ENCODE assay signal across 29 cellular contexts in genomic region chr1:67566803-67567202, GRCh38.
DNase-seq lines count a peak whose midpoint lies in the region; TF ChIP-seq lines count a peak whose summit lies in the region.
"Had no signal": no experiment of that assay in that cellular context is flagged by ENCODE, and none has a peak within 500 bp of the region (broad histone marks: within the 10 kb centered on the region; RNA-seq: fewer than 3 reads in every experiment).

No MANE protein-coding gene starts in this region.

- DNase-seq in DMS 273 treated with DMSO at 0.1 percent for 48 hours (lab: John Stamatoyannopoulos, UW) = peak; percentile 73
- peak; percentile 62 for DNase-seq in NCI-H1694 treated with DMSO at 0.1 percent for 48 hours (lab: John Stamatoyannopoulos, UW)
- peak; percentile 44 to 76 for DNase-seq in SJCRH30
- DNase-seq in fibroblast of the aortic adventitia (ENCODE audit: low read depth) = peak; percentile 48
- no peak for DNase-seq in T-helper 9 cell
- DNase-seq in stimulated activated CD4-positive, alpha-beta T cell treated with anti-CD3 and anti-CD28 coated beads, Interleukin-2, amount 100 ng/mL, for 24 hours = no peak
- DNase-seq in stimulated activated CD4-positive, alpha-beta T cell treated with anti-CD3 and anti-CD28 coated beads, Interleukin-12 subunit alpha, Interleukin-12 subunit beta, amount 100 ng/mL, for 4 hours = no peak
- no peak for DNase-seq in stimulated activated naive CD4-positive, alpha-beta T cell (lab: John Stamatoyannopoulos, UW)
- DNase-seq: activated CD4-positive, alpha-beta T cell treated with anti-CD3 and anti-CD28 coated beads for 4 hours; activated naive CD8-positive, alpha-beta T cell treated with anti-CD3 and anti-CD28 coated beads, Interleukin-2, amount 50 U/mL, for 24 hours; activated T-cell treated with anti-CD3 and anti-CD28 coated beads, Interleukin-2, amount 50 U/mL, for 24 hours; body of pancreas; DMS79; head of caudate nucleus; kidney glomerular epithelial cell; lower lobe of right lung; NCI-H1048; NCI-H1930; NCI-H2227 treated with DMSO at 0.1 percent for 48 hours; NCI-H774; pancreas; spleen; stimulated activated CD4-positive, alpha-beta T cell treated with anti-CD3 and anti-CD28 coated beads, Interleukin-4, amount 100 ng/mL, for 1 hour; substantia nigra; T-helper 2 cell had no signal

- no peak overlapping the region for H3K27ac ChIP-seq in SJCRH30
- H3K27ac ChIP-seq: BLaER1, body of pancreas, HL-60, lower lobe of right lung, pancreas, right atrium auricular region, spleen had no signal

- H3K27me3 ChIP-seq in SJCRH30 = no peaks in the 10 kb centered on the region
- H3K27me3 ChIP-seq: BLaER1, body of pancreas, pancreas, right atrium auricular region, spleen had no signal

- TF ChIP-seq CTCF in fibroblast of the aortic adventitia (IDR thresholded peaks at IDR 0.05; ENCODE audit: insufficient read depth, low read length) = no peak

- H3K9me3 ChIP-seq in SJCRH30 (replicated peaks) = no peaks in the 10 kb centered on the region
- H3K9me3 ChIP-seq: BLaER1, body of pancreas, HAP-1, lower lobe of right lung, pancreas, right atrium auricular region, spleen had no signal

- H3K4me3 ChIP-seq in SJCRH30 (no peak overlapping the region), fibroblast of the aortic adventitia (ENCODE audit: low read depth, low read length) (no peak overlapping the region)
- H3K4me3 ChIP-seq: BLaER1, body of pancreas, HAP-1, lower lobe of right lung, pancreas, right atrium auricular region, spleen had no signal

- H3K4me1 ChIP-seq in SJCRH30 = peaks cover 36% of the 10 kb centered on the region
- H3K4me1 ChIP-seq: BLaER1, HAP-1 had no signal

- H3K36me3 ChIP-seq in SJCRH30 = no peaks in the 10 kb centered on the region
- H3K36me3 ChIP-seq: BLaER1, HAP-1, lower lobe of right lung, pancreas, right atrium auricular region, spleen had no signal

Comparison
In these comparisons a context has a peak if more than half of its experiments do, and no peak if none do; other contexts are left out.
1. DNase-seq: peak in DMS 273 treated with DMSO at 0.1 percent for 48 hours (single experiment), NCI-H1694 treated with DMSO at 0.1 percent for 48 hours (single experiment), SJCRH30 (2 of 2) and fibroblast of the aortic adventitia (single experiment); none in T-helper 9 cell (single experiment), stimulated activated CD4-positive, alpha-beta T cell treated with anti-CD3 and anti-CD28 coated beads, Interleukin-2, amount 100 ng/mL, for 24 hours (0 of 2), stimulated activated CD4-positive, alpha-beta T cell treated with anti-CD3 and anti-CD28 coated beads, Interleukin-12 subunit alpha, Interleukin-12 subunit beta, amount 100 ng/mL, for 4 hours (single experiment) and stimulated activated naive CD4-positive, alpha-beta T cell (0 of 6).